8 cellular contexts compared by ENCODE assay signal in genomic region chr2:199985625-199986207, GRCh38. TPM values are rescaled to one million over a fixed set of nuclear protein-coding genes. Genes with fewer than 3 reads are reported as not detected.
DNase-seq lines count a peak whose midpoint lies in the region; ATAC-seq and TF ChIP-seq lines count a peak whose summit lies in the region.

No MANE protein-coding gene starts in this region.

- H3K4me3 ChIP-seq in AG04450 (ENCODE audit: low read depth, low read length) = no peak overlapping the region
- no peak overlapping the region for H3K4me3 ChIP-seq in dorsolateral prefrontal cortex
- H3K4me3 ChIP-seq in stomach = no peak overlapping the region

- intact Hi-C loops in dorsolateral prefrontal cortex (cut with DNase I) = no loop called here
- intact Hi-C loops in stomach (cut with DNase I; ENCODE audit: low total_unique reads) = no loop called here

- no peak for TF ChIP-seq POLR2A in stomach (IDR thresholded peaks at IDR 0.05)

- 61 to 71% (median 69%) methylated on average over 6 of the region's 6 CpGs for WGBS in stomach, 5 donors

- TF ChIP-seq CTCF in AG04450 (IDR thresholded peaks at IDR 0.05; ENCODE audit: low read depth, low read length) = peak; percentile 74
- peak in 54 of 56 donors; percentile 16 to 72 (median 54) for TF ChIP-seq CTCF in dorsolateral prefrontal cortex (IDR thresholded peaks at IDR 0.05 in 54 of 56, conservative IDR thresholded peaks at IDR 0.05 in 2 of 56; ENCODE audit: low read depth in 1 of 56, partially characterized antibody in 56 of 56)
- TF ChIP-seq CTCF in stomach (IDR thresholded peaks at IDR 0.05) = peak in 3 of 7 experiments; percentile 38 to 48 (median 43)

- DNase-seq in AG04450 (ENCODE audit: low read depth, low spot score) (peak; percentile 34), NCI-H69 (lab: John Stamatoyannopoulos, UW) (peak; percentile 72), dorsolateral prefrontal cortex (peak in 7 of 10 donors; percentile 22 to 65 (median 39)), medulla oblongata (ENCODE audit: extremely low spot score) (peak; percentile 60), stomach (peak; percentile 69)
- peak; percentile 78 for DNase-seq in activated CD4-positive, alpha-beta T cell treated with anti-CD3 and anti-CD28 coated beads for 48 hours

- CTCF ChIA-PET in AG04450 (lab: Charles Lee) = interaction anchor here (0.6 to 4.4 kb wide), 36 partner anchors 12 to 549 kb away, joined by 3 to 18 read pairs (median 4); partner anchors contain the start of genes KCTD18 and SPATS2L

- ATAC-seq in GM18517 (IDR thresholded peaks at IDR 0.05; ENCODE audit: unreplicated experiment) (peak; percentile 66), HG03342 (IDR thresholded peaks at IDR 0.05; ENCODE audit: unreplicated experiment) (peak; percentile 92)

- no peaks in the 10 kb centered on the region for H3K36me3 ChIP-seq in stomach

- peaks cover 0 to 6% (median 0%) of the 10 kb centered on the region in 4 donors for H3K4me1 ChIP-seq in stomach

- H3K27ac ChIP-seq in AG04450 (ENCODE audit: low read depth, low read length) = no peak overlapping the region
- H3K27ac ChIP-seq in dorsolateral prefrontal cortex = no peak overlapping the region
- H3K27ac ChIP-seq in stomach = no peak overlapping the region

- no peaks in the 10 kb centered on the region for H3K9me3 ChIP-seq in AG04450 (ENCODE audit: control insufficient read depth, insufficient read depth, low read length)
- H3K9me3 ChIP-seq in stomach = no peaks in the 10 kb centered on the region

- no peak for TF ChIP-seq EP300 in stomach (IDR thresholded peaks at IDR 0.05)

- POLR2A ChIA-PET in AG04450 (lab: Yijun Ruan, JAX) = no interaction called here

- H3K27me3 ChIP-seq in AG04450 (ENCODE audit: control insufficient read depth, insufficient read depth, low read length) (no peaks in the 10 kb centered on the region), dorsolateral prefrontal cortex (no peaks in the 10 kb centered on the region), stomach (no peaks in the 10 kb centered on the region)

RNA-seq across cellular contexts. Expression of gene MAIP1, which starts 30.3 kb away (rescaled TPM):
- polyA plus RNA-seq in AG04450 (2011; rRNA removed) (15.0 and 19.5 TPM in 2 replicates), stomach (10 to 100 TPM; 11.4 to 22.9 (median 19.6) TPM)
- 8.3 and 13.5 TPM in 2 replicates for polyA minus RNA-seq in AG04450 (2011; rRNA and poly(A)+ RNA removed)
- total RNA-seq in dorsolateral prefrontal cortex (10 to 100 TPM; 11.3 to 32.2 (median 18.9) TPM), stomach (10 to 100 TPM in 3 of 5 donors, 1 to 10 TPM in 1, not detected in 1; 7.0 to 30.4 (median 25.3) TPM)

RNA-seq across cellular contexts. Expression of gene TYW5, which starts 30.4 kb away (rescaled TPM):
- polyA plus RNA-seq in AG04450 (2011; rRNA removed) (5.2 and 6.7 TPM in 2 replicates), stomach (1 to 10 TPM; 2.8 to 3.2 (median 3.2) TPM)
- 3.1 and 4.4 TPM in 2 replicates for polyA minus RNA-seq in AG04450 (2011; rRNA and poly(A)+ RNA removed)
- total RNA-seq in dorsolateral prefrontal cortex (10 to 100 TPM in 51 of 120 experiments, 1 to 10 TPM in 69; 6.1 to 14.7 (median 9.7) TPM), stomach (10 to 100 TPM in 2 of 5 donors, 1 to 10 TPM in 3; 1.2 to 25.3 (median 4.9) TPM)
